8 cellular contexts compared by ENCODE assay signal in genomic region chr2:219543596-219544358, GRCh38. TPM values are rescaled to one million over a fixed set of nuclear protein-coding genes. Genes with fewer than 3 reads are reported as not detected.
A peak's percentile ranks its signal among the peaks of the same experiment; 100 is the strongest.
DNase-seq lines count a peak whose midpoint lies in the region; ATAC-seq lines count a peak whose summit lies in the region.

A gene with protein sequence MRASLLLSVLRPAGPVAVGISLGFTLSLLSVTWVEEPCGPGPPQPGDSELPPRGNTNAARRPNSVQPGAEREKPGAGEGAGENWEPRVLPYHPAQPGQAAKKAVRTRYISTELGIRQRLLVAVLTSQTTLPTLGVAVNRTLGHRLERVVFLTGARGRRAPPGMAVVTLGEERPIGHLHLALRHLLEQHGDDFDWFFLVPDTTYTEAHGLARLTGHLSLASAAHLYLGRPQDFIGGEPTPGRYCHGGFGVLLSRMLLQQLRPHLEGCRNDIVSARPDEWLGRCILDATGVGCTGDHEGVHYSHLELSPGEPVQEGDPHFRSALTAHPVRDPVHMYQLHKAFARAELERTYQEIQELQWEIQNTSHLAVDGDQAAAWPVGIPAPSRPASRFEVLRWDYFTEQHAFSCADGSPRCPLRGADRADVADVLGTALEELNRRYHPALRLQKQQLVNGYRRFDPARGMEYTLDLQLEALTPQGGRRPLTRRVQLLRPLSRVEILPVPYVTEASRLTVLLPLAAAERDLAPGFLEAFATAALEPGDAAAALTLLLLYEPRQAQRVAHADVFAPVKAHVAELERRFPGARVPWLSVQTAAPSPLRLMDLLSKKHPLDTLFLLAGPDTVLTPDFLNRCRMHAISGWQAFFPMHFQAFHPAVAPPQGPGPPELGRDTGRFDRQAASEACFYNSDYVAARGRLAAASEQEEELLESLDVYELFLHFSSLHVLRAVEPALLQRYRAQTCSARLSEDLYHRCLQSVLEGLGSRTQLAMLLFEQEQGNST (minus strand): TSS chr2:219543809. CDS start chr2:219543538, 271 bp downstream.
TSS of gene TMEM198 (plus strand) at chr2:219544028. CDS start at chr2:219544728, 700 bp downstream.

- peak; percentile 99 for DNase-seq in COLO668 (lab: John Stamatoyannopoulos, UW; ENCODE audit: unreplicated experiment)
- peak; percentile 91 for DNase-seq in HT-29 (ENCODE audit: low spot score)
- DNase-seq in NOMO-1 (lab: John Stamatoyannopoulos, UW; ENCODE audit: unreplicated experiment in 2 of 2), result peak; percentile 91 to 93
- DNase-seq in activated CD8-positive, alpha-beta memory T cell treated with anti-CD3 and anti-CD28 coated beads for 48 hours (ENCODE audit: low read depth in 2 of 3, low spot score in 2 of 3), result peak; percentile 80 to 88 (median 88)
- peak; percentile 89 to 90 (median 90) for DNase-seq in effector memory CD4-positive, alpha-beta T cell
- DNase-seq in medulla oblongata (ENCODE audit: extremely low spot score), result peak; percentile 99
- DNase-seq in stimulated activated CD4-positive, alpha-beta T cell treated with anti-CD3 and anti-CD28 coated beads, TNF-alpha, amount 100 ng/mL, for 48 hours (ENCODE audit: low read depth in 3 of 3), result peak; percentile 91 to 95 (median 92)

- H3K4me1 ChIP-seq in effector memory CD4-positive, alpha-beta T cell (ENCODE audit: control insufficient read depth, insufficient read depth, low read length, poor library complexity, severe bottlenecking), result peaks cover 25% of the 10 kb centered on the region

- peak; percentile 75 for ATAC-seq in GM21360 (IDR thresholded peaks at IDR 0.05; ENCODE audit: unreplicated experiment)

- H3K9me3 ChIP-seq in effector memory CD4-positive, alpha-beta T cell (ENCODE audit: control insufficient read depth, low read length), result no peaks in the 10 kb centered on the region

- peak within 1 kb of the TSS; percentile 58 for H3K27ac ChIP-seq in effector memory CD4-positive, alpha-beta T cell (ENCODE audit: insufficient read depth, low read length, poor library complexity, severe bottlenecking)

- peak within 1 kb of the TSS; percentile 84 for H3K4me3 ChIP-seq in effector memory CD4-positive, alpha-beta T cell (ENCODE audit: insufficient read depth, low read depth, low read length, poor library complexity, severe bottlenecking)

- no peaks in the 10 kb centered on the region for H3K36me3 ChIP-seq in effector memory CD4-positive, alpha-beta T cell (ENCODE audit: control insufficient read depth, insufficient read depth, low read length)

- H3K27me3 ChIP-seq in effector memory CD4-positive, alpha-beta T cell (replicated peaks; ENCODE audit: control insufficient read depth, insufficient read depth, low read length, poor library complexity, severe bottlenecking), result no peaks in the 10 kb centered on the region

RNA-seq across cellular contexts. Expression of the first gene that starts in this region (rescaled TPM):
- 70.1 and 75.4 TPM in 2 replicates for total RNA-seq in HT-29 (2014; rRNA removed; shearing (Covaris generic))

RNA-seq across cellular contexts. Expression of gene TMEM198, which starts in this region (rescaled TPM):
- 5.2 and 5.6 TPM in 2 replicates for total RNA-seq in HT-29 (2014; rRNA removed; shearing (Covaris generic))

Comparison
In these comparisons a context has a peak if more than half of its experiments do, and no peak if none do; other contexts are left out.
1. Peak in every context shown above with its lines: DNase-seq, ATAC-seq, H3K4me3 ChIP-seq and H3K27ac ChIP-seq.